9 cellular contexts compared by ENCODE assay signal in genomic region chr5:59390074-59390659, GRCh38.
A peak's percentile ranks its signal among the peaks of the same experiment; 100 is the strongest.
DNase-seq lines count a peak whose midpoint lies in the region; ATAC-seq and TF ChIP-seq lines count a peak whose summit lies in the region.
"Had no signal": no experiment of that assay in that cellular context is flagged by ENCODE, and none has a peak within 500 bp of the region (broad histone marks: within the 10 kb centered on the region; RNA-seq: fewer than 3 reads in every experiment).

No MANE protein-coding gene starts in this region.

- no peak overlapping the region for H2AFZ ChIP-seq in Karpas-422 (ENCODE audit: low read length)

- ATAC-seq in HG03159 (IDR thresholded peaks at IDR 0.05; ENCODE audit: unreplicated experiment) (no peak), GM21367 (IDR thresholded peaks at IDR 0.05; ENCODE audit: unreplicated experiment) (no peak), GM21529 (IDR thresholded peaks at IDR 0.05; ENCODE audit: unreplicated experiment) (no peak)

- no peaks in the 10 kb centered on the region for H3K36me3 ChIP-seq in Karpas-422 (ENCODE audit: insufficient read depth, low read length)
- H3K36me3 ChIP-seq: BLaER1 treated with 17β-estradiol and CSF1 and Interleukin-3, amounts not matched to agents 10 nM and 100 nM had no signal

- H3K4me2 ChIP-seq in Karpas-422 (ENCODE audit: low read depth, low read length, poor library complexity, severe bottlenecking), result no peak overlapping the region

- no peaks in the 10 kb centered on the region for H3K79me2 ChIP-seq in Karpas-422 (ENCODE audit: low read length)

- H3K27me3 ChIP-seq in Karpas-422 (ENCODE audit: low read length), result no peaks in the 10 kb centered on the region
- H3K27me3 ChIP-seq: BLaER1 treated with 17β-estradiol and CSF1 and Interleukin-3, amounts not matched to agents 10 nM and 100 nM had no signal

- H3K9me3 ChIP-seq in Karpas-422 (ENCODE audit: low read length), result no peaks in the 10 kb centered on the region
- H3K9me3 ChIP-seq: BLaER1 treated with 17β-estradiol and CSF1 and Interleukin-3, amounts not matched to agents 10 nM and 100 nM had no signal

- no peak overlapping the region for H3K9ac ChIP-seq in Karpas-422 (ENCODE audit: low read length)
- H3K9ac ChIP-seq: BLaER1 treated with 17β-estradiol and CSF1 and Interleukin-3, amounts not matched to agents 10 nM and 100 nM had no signal

- peak; percentile 52 for TF ChIP-seq CTCF in astrocyte of the spinal cord (IDR thresholded peaks at IDR 0.05; ENCODE audit: low read depth, low read length)

- DNase-seq in NCI-H1417 (lab: John Stamatoyannopoulos, UW), result peak in 2 of 3 experiments; percentile 51 to 54
- DNase-seq in NCI-H1417 treated with DMSO at 0.1 percent for 48 hours (lab: John Stamatoyannopoulos, UW), result no peak
- DNase-seq in Karpas-422, result peak; percentile 64
- DNase-seq in astrocyte of the spinal cord (ENCODE audit: low read depth, low spot score), result peak; percentile 37
- DNase-seq in medulla oblongata (ENCODE audit: extremely low spot score), result peak; percentile 65

- H4K20me1 ChIP-seq in Karpas-422 (ENCODE audit: insufficient read depth, low read depth, low read length), result no peaks in the 10 kb centered on the region; the same call in 1 of the 2 replicates
- H4K20me1 ChIP-seq: BLaER1 treated with 17β-estradiol and CSF1 and Interleukin-3, amounts not matched to agents 10 nM and 100 nM had no signal

- H3K4me3 ChIP-seq in Karpas-422 (ENCODE audit: low read length) (no peak overlapping the region), astrocyte of the spinal cord (ENCODE audit: low read depth, low read length) (no peak overlapping the region)
- H3K4me3 ChIP-seq: BLaER1 treated with 17β-estradiol and CSF1 and Interleukin-3, amounts not matched to agents 10 nM and 100 nM had no signal

- in situ Hi-C loops in astrocyte of the spinal cord (cut with HindIII; ENCODE audit: low sequenced_read_pairs), result no loop called here

- H3K9me2 ChIP-seq in Karpas-422 (replicated peaks; ENCODE audit: insufficient read depth, low read length), result no peaks in the 10 kb centered on the region

- H3K4me1 ChIP-seq in Karpas-422 (ENCODE audit: low read length), result no peaks in the 10 kb centered on the region

- H3K27ac ChIP-seq in Karpas-422 (ENCODE audit: low read length), result no peak overlapping the region
- H3K27ac ChIP-seq: BLaER1 treated with 17β-estradiol and CSF1 and Interleukin-3, amounts not matched to agents 10 nM and 100 nM had no signal
